ENCODE assay signal across 1 cellular context in the genomic region with DNA sequence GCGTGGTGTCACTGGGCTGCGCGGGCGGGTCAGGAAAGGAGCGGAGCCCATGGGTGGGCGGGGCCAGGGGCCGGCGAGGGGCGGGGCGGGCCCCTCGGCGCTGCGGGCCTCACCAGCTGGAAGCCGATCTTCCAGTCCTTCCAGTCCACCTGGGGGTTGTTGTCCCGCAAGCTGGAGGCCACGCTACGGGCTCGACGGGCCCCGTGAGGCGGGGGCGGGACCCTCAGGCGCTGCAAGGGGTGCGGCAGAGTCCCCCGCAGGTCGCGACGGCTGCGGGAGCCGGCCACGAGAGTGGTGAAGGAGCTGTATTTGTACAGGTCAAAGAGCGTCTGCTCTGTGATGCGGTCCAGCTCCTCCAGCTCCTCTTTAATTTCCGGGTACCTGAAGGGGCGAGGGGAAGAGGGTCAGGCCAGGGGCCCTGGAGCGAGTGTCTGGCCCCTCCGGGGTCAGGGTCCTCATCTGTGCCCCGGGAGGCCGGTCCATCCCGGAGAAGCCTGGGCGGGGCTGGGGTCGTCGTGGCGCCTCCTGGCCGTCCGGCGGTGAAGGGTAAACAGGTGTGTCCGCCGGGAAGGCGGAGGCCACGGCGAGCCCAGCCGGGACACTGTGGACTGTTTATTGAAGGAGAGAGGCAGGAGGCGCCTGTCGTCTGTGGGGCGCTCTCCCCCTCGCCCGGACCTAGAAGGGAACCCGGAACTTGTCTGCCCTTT.
TF ChIP-seq lines count a peak whose summit lies in the region.

No MANE protein-coding gene starts in this region.

TF ChIP-seq in HepG2, 621 proteins besides CTCF, POLR2A, EP300 and RAD21 (continued from another document and continues in another):
- peak; percentile 47 for TF ChIP-seq ZNF18 (CRISPR knock-in tag; IDR thresholded peaks at IDR 0.05; ENCODE audit: insufficient replicate concordance)
- no peak for TF ChIP-seq SRSF4 (IDR thresholded peaks at IDR 0.05; ENCODE audit: low read depth, low read length, poor library complexity, severe bottlenecking)
- TF ChIP-seq, protein P1, sequence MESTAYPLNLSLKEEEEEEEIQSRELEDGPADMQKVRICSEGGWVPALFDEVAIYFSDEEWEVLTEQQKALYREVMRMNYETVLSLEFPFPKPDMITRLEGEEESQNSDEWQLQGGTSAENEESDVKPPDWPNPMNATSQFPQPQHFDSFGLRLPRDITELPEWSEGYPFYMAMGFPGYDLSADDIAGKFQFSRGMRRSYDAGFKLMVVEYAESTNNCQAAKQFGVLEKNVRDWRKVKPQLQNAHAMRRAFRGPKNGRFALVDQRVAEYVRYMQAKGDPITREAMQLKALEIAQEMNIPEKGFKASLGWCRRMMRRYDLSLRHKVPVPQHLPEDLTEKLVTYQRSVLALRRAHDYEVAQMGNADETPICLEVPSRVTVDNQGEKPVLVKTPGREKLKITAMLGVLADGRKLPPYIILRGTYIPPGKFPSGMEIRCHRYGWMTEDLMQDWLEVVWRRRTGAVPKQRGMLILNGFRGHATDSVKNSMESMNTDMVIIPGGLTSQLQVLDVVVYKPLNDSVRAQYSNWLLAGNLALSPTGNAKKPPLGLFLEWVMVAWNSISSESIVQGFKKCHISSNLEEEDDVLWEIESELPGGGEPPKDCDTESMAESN (CRISPR knock-in tag; conservative IDR thresholded peaks at IDR 0.05) = peak; percentile 74
- 0 out of 2 replicates have a peak, but pooled peaks have one; percentile 42 for TF ChIP-seq KLF6 (CRISPR knock-in tag; IDR thresholded peaks at IDR 0.05)
- peak; percentile 63; the same call in 1 of the 2 replicates for TF ChIP-seq ZNF761 (CRISPR knock-in tag; conservative IDR thresholded peaks at IDR 0.05)
- no peak for TF ChIP-seq TOE1 (CRISPR knock-in tag; IDR thresholded peaks at IDR 0.05)
- TF ChIP-seq ZNF121 (CRISPR knock-in tag; IDR thresholded peaks at IDR 0.05) = peak; percentile 71; the same call in 1 of the 2 replicates
- TF ChIP-seq, protein P2, sequence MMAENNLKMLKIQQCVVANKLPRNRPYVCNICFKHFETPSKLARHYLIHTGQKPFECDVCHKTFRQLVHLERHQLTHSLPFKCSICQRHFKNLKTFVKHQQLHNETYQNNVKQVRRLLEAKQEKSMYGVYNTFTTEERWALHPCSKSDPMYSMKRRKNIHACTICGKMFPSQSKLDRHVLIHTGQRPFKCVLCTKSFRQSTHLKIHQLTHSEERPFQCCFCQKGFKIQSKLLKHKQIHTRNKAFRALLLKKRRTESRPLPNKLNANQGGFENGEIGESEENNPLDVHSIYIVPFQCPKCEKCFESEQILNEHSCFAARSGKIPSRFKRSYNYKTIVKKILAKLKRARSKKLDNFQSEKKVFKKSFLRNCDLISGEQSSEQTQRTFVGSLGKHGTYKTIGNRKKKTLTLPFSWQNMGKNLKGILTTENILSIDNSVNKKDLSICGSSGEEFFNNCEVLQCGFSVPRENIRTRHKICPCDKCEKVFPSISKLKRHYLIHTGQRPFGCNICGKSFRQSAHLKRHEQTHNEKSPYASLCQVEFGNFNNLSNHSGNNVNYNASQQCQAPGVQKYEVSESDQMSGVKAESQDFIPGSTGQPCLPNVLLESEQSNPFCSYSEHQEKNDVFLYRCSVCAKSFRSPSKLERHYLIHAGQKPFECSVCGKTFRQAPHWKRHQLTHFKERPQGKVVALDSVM (CRISPR knock-in tag; IDR thresholded peaks at IDR 0.05) = peak; percentile 68
- TF ChIP-seq, protein P3, sequence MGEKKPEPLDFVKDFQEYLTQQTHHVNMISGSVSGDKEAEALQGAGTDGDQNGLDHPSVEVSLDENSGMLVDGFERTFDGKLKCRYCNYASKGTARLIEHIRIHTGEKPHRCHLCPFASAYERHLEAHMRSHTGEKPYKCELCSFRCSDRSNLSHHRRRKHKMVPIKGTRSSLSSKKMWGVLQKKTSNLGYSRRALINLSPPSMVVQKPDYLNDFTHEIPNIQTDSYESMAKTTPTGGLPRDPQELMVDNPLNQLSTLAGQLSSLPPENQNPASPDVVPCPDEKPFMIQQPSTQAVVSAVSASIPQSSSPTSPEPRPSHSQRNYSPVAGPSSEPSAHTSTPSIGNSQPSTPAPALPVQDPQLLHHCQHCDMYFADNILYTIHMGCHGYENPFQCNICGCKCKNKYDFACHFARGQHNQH (CRISPR knock-in tag; IDR thresholded peaks at IDR 0.05) = peak; percentile 95
- TF ChIP-seq KLF16 (CRISPR knock-in tag; IDR thresholded peaks at IDR 0.05) = peak in 1 of 2 experiments; percentile 93; a peak in 2 of 4 replicates
- no peak; the same call in 1 of the 2 replicates for TF ChIP-seq IRX3 (CRISPR knock-in tag; IDR thresholded peaks at IDR 0.05; ENCODE audit: borderline replicate concordance, low read depth)
- TF ChIP-seq RBAK (CRISPR knock-in tag; IDR thresholded peaks at IDR 0.05) = no peak
- TF ChIP-seq ZMAT3 (CRISPR knock-in tag; conservative IDR thresholded peaks at IDR 0.05) = peak; percentile 52; the same call in 1 of the 2 replicates
- peak; percentile 81 to 82 for TF ChIP-seq HMGXB4 (CRISPR knock-in tag; IDR thresholded peaks at IDR 0.05; ENCODE audit: borderline replicate concordance in 1 of 2, low read depth in 1 of 2)
- TF ChIP-seq SSRP1 (CRISPR knock-in tag; IDR thresholded peaks at IDR 0.05) = peak; percentile 31; the same call in 1 of the 2 replicates
- peak; percentile 89 for TF ChIP-seq ZNF556 (CRISPR knock-in tag; IDR thresholded peaks at IDR 0.05; ENCODE audit: borderline replicate concordance)
- peak; percentile 63 for TF ChIP-seq SAP130 (CRISPR knock-in tag; IDR thresholded peaks at IDR 0.05; ENCODE audit: low read depth)
- 0 out of 2 replicates have a peak, but pooled peaks have one; percentile 38 for TF ChIP-seq ZNF251 (CRISPR knock-in tag; IDR thresholded peaks at IDR 0.05)
- TF ChIP-seq, protein P4, sequence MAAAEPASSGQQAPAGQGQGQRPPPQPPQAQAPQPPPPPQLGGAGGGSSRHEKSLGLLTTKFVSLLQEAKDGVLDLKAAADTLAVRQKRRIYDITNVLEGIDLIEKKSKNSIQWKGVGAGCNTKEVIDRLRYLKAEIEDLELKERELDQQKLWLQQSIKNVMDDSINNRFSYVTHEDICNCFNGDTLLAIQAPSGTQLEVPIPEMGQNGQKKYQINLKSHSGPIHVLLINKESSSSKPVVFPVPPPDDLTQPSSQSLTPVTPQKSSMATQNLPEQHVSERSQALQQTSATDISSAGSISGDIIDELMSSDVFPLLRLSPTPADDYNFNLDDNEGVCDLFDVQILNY (CRISPR knock-in tag; conservative IDR thresholded peaks at IDR 0.05) = 0 out of 2 replicates have a peak, but pooled peaks have one; percentile 36
- TF ChIP-seq, protein P5, sequence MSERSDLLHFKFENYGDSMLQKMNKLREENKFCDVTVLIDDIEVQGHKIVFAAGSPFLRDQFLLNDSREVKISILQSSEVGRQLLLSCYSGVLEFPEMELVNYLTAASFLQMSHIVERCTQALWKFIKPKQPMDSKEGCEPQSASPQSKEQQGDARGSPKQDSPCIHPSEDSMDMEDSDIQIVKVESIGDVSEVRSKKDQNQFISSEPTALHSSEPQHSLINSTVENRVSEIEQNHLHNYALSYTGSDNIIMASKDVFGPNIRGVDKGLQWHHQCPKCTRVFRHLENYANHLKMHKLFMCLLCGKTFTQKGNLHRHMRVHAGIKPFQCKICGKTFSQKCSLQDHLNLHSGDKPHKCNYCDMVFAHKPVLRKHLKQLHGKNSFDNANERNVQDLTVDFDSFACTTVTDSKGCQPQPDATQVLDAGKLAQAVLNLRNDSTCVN (CRISPR knock-in tag; IDR thresholded peaks at IDR 0.05; ENCODE audit: borderline replicate concordance) = 0 out of 2 replicates have a peak, but pooled peaks have one; percentile 27
- peak; percentile 75 for TF ChIP-seq ZSCAN29 (CRISPR knock-in tag; conservative IDR thresholded peaks at IDR 0.05)
- peak; percentile 75 for TF ChIP-seq ETV5 (CRISPR knock-in tag; IDR thresholded peaks at IDR 0.05; ENCODE audit: borderline replicate concordance)
- TF ChIP-seq ATM (IDR thresholded peaks at IDR 0.05; ENCODE audit: borderline replicate concordance) = no peak
- TF ChIP-seq ZNF800 (CRISPR knock-in tag; IDR thresholded peaks at IDR 0.05) = no peak
- TF ChIP-seq HOXA3 (CRISPR knock-in tag; IDR thresholded peaks at IDR 0.05) = peak; percentile 59; the same call in 1 of the 2 replicates
- TF ChIP-seq ZBTB14 (CRISPR knock-in tag; IDR thresholded peaks at IDR 0.05) = no peak
- peak; percentile 73 for TF ChIP-seq FOXK1 (CRISPR knock-in tag; IDR thresholded peaks at IDR 0.05; ENCODE audit: borderline replicate concordance, low read depth)
- TF ChIP-seq ZNF577 (CRISPR knock-in tag; IDR thresholded peaks at IDR 0.05; ENCODE audit: borderline replicate concordance, low read depth) = no peak
- TF ChIP-seq, protein P6, sequence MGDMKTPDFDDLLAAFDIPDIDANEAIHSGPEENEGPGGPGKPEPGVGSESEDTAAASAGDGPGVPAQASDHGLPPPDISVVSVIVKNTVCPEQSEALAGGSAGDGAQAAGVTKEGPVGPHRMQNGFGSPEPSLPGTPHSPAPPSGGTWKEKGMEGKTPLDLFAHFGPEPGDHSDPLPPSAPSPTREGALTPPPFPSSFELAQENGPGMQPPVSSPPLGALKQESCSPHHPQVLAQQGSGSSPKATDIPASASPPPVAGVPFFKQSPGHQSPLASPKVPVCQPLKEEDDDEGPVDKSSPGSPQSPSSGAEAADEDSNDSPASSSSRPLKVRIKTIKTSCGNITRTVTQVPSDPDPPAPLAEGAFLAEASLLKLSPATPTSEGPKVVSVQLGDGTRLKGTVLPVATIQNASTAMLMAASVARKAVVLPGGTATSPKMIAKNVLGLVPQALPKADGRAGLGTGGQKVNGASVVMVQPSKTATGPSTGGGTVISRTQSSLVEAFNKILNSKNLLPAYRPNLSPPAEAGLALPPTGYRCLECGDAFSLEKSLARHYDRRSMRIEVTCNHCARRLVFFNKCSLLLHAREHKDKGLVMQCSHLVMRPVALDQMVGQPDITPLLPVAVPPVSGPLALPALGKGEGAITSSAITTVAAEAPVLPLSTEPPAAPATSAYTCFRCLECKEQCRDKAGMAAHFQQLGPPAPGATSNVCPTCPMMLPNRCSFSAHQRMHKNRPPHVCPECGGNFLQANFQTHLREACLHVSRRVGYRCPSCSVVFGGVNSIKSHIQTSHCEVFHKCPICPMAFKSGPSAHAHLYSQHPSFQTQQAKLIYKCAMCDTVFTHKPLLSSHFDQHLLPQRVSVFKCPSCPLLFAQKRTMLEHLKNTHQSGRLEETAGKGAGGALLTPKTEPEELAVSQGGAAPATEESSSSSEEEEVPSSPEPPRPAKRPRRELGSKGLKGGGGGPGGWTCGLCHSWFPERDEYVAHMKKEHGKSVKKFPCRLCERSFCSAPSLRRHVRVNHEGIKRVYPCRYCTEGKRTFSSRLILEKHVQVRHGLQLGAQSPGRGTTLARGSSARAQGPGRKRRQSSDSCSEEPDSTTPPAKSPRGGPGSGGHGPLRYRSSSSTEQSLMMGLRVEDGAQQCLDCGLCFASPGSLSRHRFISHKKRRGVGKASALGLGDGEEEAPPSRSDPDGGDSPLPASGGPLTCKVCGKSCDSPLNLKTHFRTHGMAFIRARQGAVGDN (CRISPR knock-in tag; IDR thresholded peaks at IDR 0.05) = peak; percentile 94
- no peak for TF ChIP-seq SP1 (IDR thresholded peaks at IDR 0.05)
- peak; percentile 74 for TF ChIP-seq SP1 (CRISPR knock-in tag; IDR thresholded peaks at IDR 0.05)
- peak; percentile 84 for TF ChIP-seq YEATS4 (CRISPR knock-in tag; IDR thresholded peaks at IDR 0.05; ENCODE audit: borderline replicate concordance)
- 0 out of 2 replicates have a peak, but pooled peaks have one; percentile 45 for TF ChIP-seq ZFP82 (CRISPR knock-in tag; IDR thresholded peaks at IDR 0.05; ENCODE audit: borderline replicate concordance)
- TF ChIP-seq HOXA5 (CRISPR knock-in tag; IDR thresholded peaks at IDR 0.05) = peak; percentile 76
- TF ChIP-seq ZNF652 (CRISPR knock-in tag; IDR thresholded peaks at IDR 0.05; ENCODE audit: borderline replicate concordance, low read depth) = no peak
- peak; percentile 12; the same call in 1 of the 2 replicates for TF ChIP-seq MIXL1 (CRISPR knock-in tag; IDR thresholded peaks at IDR 0.05)
- TF ChIP-seq HOXD1 (CRISPR knock-in tag; IDR thresholded peaks at IDR 0.05) = peak; percentile 74; the same call in 1 of the 2 replicates
- no peak for TF ChIP-seq GATA4 (IDR thresholded peaks at IDR 0.05; ENCODE audit: borderline replicate concordance, low read depth)
- TF ChIP-seq KLF11 (CRISPR knock-in tag; IDR thresholded peaks at IDR 0.05) = no peak
